1 cellular context compared by ENCODE assay signal in genomic region chr7:6276911-6277408, GRCh38.
TF ChIP-seq lines count a peak whose summit lies in the region.

No MANE protein-coding gene starts in this region.

TF ChIP-seq in SK-N-SH, 30 proteins besides CTCF, POLR2A, EP300 and RAD21:
- TF ChIP-seq ELF1 (IDR thresholded peaks at IDR 0.05) (no peak), REST (IDR thresholded peaks at IDR 0.05; ENCODE audit: low read depth, low read length) (no peak), MEF2A (IDR thresholded peaks at IDR 0.05; ENCODE audit: borderline replicate concordance, low read depth) (no peak), YY1 (IDR thresholded peaks at IDR 0.05; ENCODE audit: low read depth) (no peak), CHD2 (IDR thresholded peaks at IDR 0.05; ENCODE audit: low read length, partially characterized antibody) (no peak), IRF3 (IDR thresholded peaks at IDR 0.05; ENCODE audit: low read depth, low read length) (no peak), RCOR1 (IDR thresholded peaks at IDR 0.05; ENCODE audit: low read length) (no peak), EZH2phosphoT487 (IDR thresholded peaks at IDR 0.05; ENCODE audit: borderline replicate concordance, low read depth) (no peak), TEAD4 (IDR thresholded peaks at IDR 0.05; ENCODE audit: borderline replicate concordance, insufficient read depth) (no peak)
